ENCODE assay signal across 20 cellular contexts in the genomic region with DNA sequence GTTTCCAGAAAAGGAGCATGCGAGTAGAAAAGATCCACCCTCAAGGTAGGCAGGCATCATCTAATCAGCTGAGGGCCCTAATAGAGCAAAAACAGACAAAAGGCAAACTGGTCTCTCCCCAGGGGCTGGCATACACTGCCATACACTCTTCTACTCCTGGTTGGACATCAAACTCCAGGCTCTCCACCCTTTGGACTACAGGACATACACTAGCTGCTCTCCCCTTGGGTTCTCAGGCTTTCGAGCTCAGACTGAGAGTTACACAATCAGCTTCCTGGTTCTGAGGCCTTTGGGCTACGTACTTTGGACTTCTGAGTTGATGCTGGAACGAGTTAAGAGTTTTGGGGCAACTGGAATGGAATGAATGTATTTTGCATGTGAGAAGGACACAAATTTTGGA. TPM values are rescaled to one million over a fixed set of nuclear protein-coding genes. Genes with fewer than 3 reads are reported as not detected.
DNase-seq lines count a peak whose midpoint lies in the region; ATAC-seq, FAIRE-seq and TF ChIP-seq lines count a peak whose summit lies in the region.
"Had no signal": no experiment of that assay in that cellular context is flagged by ENCODE, and none has a peak within 500 bp of the region (broad histone marks: within the 10 kb centered on the region; RNA-seq: fewer than 3 reads in every experiment).

No MANE protein-coding gene starts in this region.

- TF ChIP-seq CTCF in Caco-2 (IDR thresholded peaks at IDR 0.05; ENCODE audit: insufficient read depth in 1 of 2, low read depth in 1 of 2, low read length in 1 of 2, severe bottlenecking in 1 of 2, unreplicated experiment in 1 of 2) (no peak), HepG2 (CRISPR knock-in tag; IDR thresholded peaks at IDR 0.05) (0 out of 2 replicates have a peak, but pooled peaks have one; percentile 11), dorsolateral prefrontal cortex (IDR thresholded peaks at IDR 0.05 in 54 of 56, conservative IDR thresholded peaks at IDR 0.05 in 2 of 56; ENCODE audit: low read depth in 1 of 56, partially characterized antibody in 56 of 56) (no peak)

- intact Hi-C loops in Caco-2 (cut with micrococcal nuclease; ENCODE audit: unreplicated experiment): no loop called here
- intact Hi-C loops in HepG2 (cut with micrococcal nuclease; ENCODE audit: unreplicated experiment): no loop called here
- intact Hi-C loops in dorsolateral prefrontal cortex (cut with DNase I): no loop called here

- H3K36me3 ChIP-seq in Caco-2 (ENCODE audit: control insufficient read depth, insufficient read depth, low read length) (no peaks in the 10 kb centered on the region), HepG2 (replicated peaks in 1 of 2; ENCODE audit: control insufficient read depth in 1 of 2, insufficient read depth in 2 of 2, low read length in 2 of 2) (no peaks in the 10 kb centered on the region)

- DNase-seq in Caco-2: peak; percentile 26 to 48
- DNase-seq in HepG2 (ENCODE audit: low spot score): peak; percentile 76
- no peak for DNase-seq in naive B cell
- no peak for DNase-seq in dermis blood vessel endothelial cell
- no peak for DNase-seq in NCI-H510A (lab: John Stamatoyannopoulos, UW)
- no peak for DNase-seq in dorsolateral prefrontal cortex
- no peak for DNase-seq in kidney tubule cell (ENCODE audit: low spot score)
- DNase-seq: ACHN; C1 segment of cervical spinal cord; CD4-positive, alpha-beta memory T cell; DMS153; DMS79 treated with DMSO at 0.1 percent for 48 hours; EL; GDM1; IMR-90; KG1 had no signal

- H3K27ac ChIP-seq in HepG2 (ENCODE audit: extremely low read length, insufficient read depth, low read length): peak overlapping the region; percentile 27
- no peak overlapping the region for H3K27ac ChIP-seq in dorsolateral prefrontal cortex

- BruUV-seq in Caco-2 (replicated peaks; lab: Mats Ljungman, UMichigan) (no TSS peak), HepG2 (replicated peaks; lab: Mats Ljungman, UMichigan) (no TSS peak)

- H3K27ac Mint-ChIP-seq in Caco-2 (ENCODE audit: unreplicated experiment) (peak overlapping the region; percentile 43), naive B cell (peak overlapping the region in 4 of 6 donors; percentile 53 to 65 (median 61))
- H3K27ac Mint-ChIP-seq: CD4-positive, alpha-beta memory T cell had no signal

- peaks cover 44% of the 10 kb centered on the region for H3K4me1 ChIP-seq in Caco-2
- peaks cover 42% of the 10 kb centered on the region for H3K4me1 ChIP-seq in HepG2 (ENCODE audit: insufficient read depth, low read length)

- ATAC-seq in HepG2: peak; percentile 92
- ATAC-seq in naive B cell (ENCODE audit: low read depth in 2 of 2): no peak
- ATAC-seq: HCT116 had no signal

- H3K4me1 Mint-ChIP-seq in Caco-2 (ENCODE audit: low read depth, unreplicated experiment) (peaks cover 12% of the 10 kb centered on the region), naive B cell (peaks cover 23 to 37% (median 26%) of the 10 kb centered on the region in 3 donors)

- CTCF ChIA-PET in Caco-2 (lab: Charles Lee) (interaction anchor here (0.8 kb wide), 1 partner anchor 387 kb away, joined by 3 read pairs; no protein-coding TSS in a partner anchor), HepG2 (lab: Yijun Ruan, JAX; ENCODE audit: low intra/inter-chr PET ratio, low total read pairs) (no interaction called here)

- no peak overlapping the region for H2AFZ ChIP-seq in HepG2 (ENCODE audit: low read length)

- TF ChIP-seq EP300 in HepG2 (IDR thresholded peaks at IDR 0.05; ENCODE audit: low read depth in 2 of 2, low read length in 2 of 2) (peak in 1 of 2 experiments; percentile 52; a peak in 1 of 4 replicates), HepG2 (CRISPR knock-in tag; IDR thresholded peaks at IDR 0.05; ENCODE audit: borderline replicate concordance) (no peak)

- no peaks in the 10 kb centered on the region for H3K79me2 ChIP-seq in HepG2 (ENCODE audit: insufficient read depth, low read length)

- H3K27me3 ChIP-seq in Caco-2 (replicated peaks; ENCODE audit: control insufficient read depth, insufficient read depth, low read length) (no peaks in the 10 kb centered on the region; the same call in 1 of the 2 replicates), HepG2 (ENCODE audit: control insufficient read depth in 1 of 2, insufficient read depth in 2 of 2, low read length in 2 of 2) (no peaks in the 10 kb centered on the region), dorsolateral prefrontal cortex (no peaks in the 10 kb centered on the region)

- H3K36me3 Mint-ChIP-seq in Caco-2 (ENCODE audit: insufficient read depth, unreplicated experiment): peaks cover 5% of the 10 kb centered on the region
- peaks cover 4 to 27% of the 10 kb centered on the region in 2 donors for H3K36me3 Mint-ChIP-seq in naive B cell
- H3K36me3 Mint-ChIP-seq: CD4-positive, alpha-beta memory T cell had no signal

- in situ Hi-C loops in HepG2 (cut with HindIII; ENCODE audit: extremely low pct_ligation_motif_present, low pct_unique_long_range_greater_than_20kb): no loop called here

- no peak overlapping the region for H3K9ac ChIP-seq in HepG2 (ENCODE audit: insufficient read depth, low read depth, low read length)

- H4K20me1 ChIP-seq in HepG2 (ENCODE audit: insufficient read depth, low read length): no peaks in the 10 kb centered on the region

- H3K9me3 Mint-ChIP-seq in Caco-2 (ENCODE audit: unreplicated experiment) (no peaks in the 10 kb centered on the region), naive B cell (no peaks in the 10 kb centered on the region)

- TF ChIP-seq RAD21 in HepG2 (CRISPR knock-in tag; IDR thresholded peaks at IDR 0.05): no peak

- H3K4me3 Mint-ChIP-seq in Caco-2 (ENCODE audit: unreplicated experiment) (no peak overlapping the region), naive B cell (no peak overlapping the region)
- H3K4me3 Mint-ChIP-seq: CD4-positive, alpha-beta memory T cell had no signal

- H3K4me2 ChIP-seq in HepG2 (ENCODE audit: low read depth, low read length): peak overlapping the region; percentile 18; the same call in 1 of the 2 replicates

- H3K27me3 Mint-ChIP-seq in Caco-2 (ENCODE audit: insufficient read depth, unreplicated experiment) (no peaks in the 10 kb centered on the region), naive B cell (no peaks in the 10 kb centered on the region)
- H3K27me3 Mint-ChIP-seq: CD4-positive, alpha-beta memory T cell had no signal

- 17% methylated on average over 4 of the region's 4 CpGs for WGBS in HepG2 (ENCODE audit: low lambda C conversion rate)

- POLR2A ChIA-PET in Caco-2 (lab: Charles Lee) (no interaction called here), HepG2 (lab: Yijun Ruan, JAX) (no interaction called here)

- no peak for TF ChIP-seq POLR2A in HepG2 (IDR thresholded peaks at IDR 0.05; ENCODE audit: insufficient read depth in 1 of 2, low read depth in 2 of 2, low read length in 2 of 2)

- peak; percentile 76 for FAIRE-seq in HepG2 (lab: Jason Lieb, UNC)
- FAIRE-seq: D721Med, GM12892, GM19239 had no signal

- H3K9me3 ChIP-seq in Caco-2: no peaks in the 10 kb centered on the region
- H3K9me3 ChIP-seq in HepG2 (ENCODE audit: low read length): no peaks in the 10 kb centered on the region

- H3K4me3 ChIP-seq in Caco-2 (ENCODE audit: low read depth, low read length): no peak overlapping the region
- H3K4me3 ChIP-seq in HepG2 (replicated peaks in 1 of 3; ENCODE audit: insufficient read depth in 1 of 3, low read depth in 2 of 3, low read length in 3 of 3): no peak overlapping the region
- no peak overlapping the region for H3K4me3 ChIP-seq in dorsolateral prefrontal cortex

TF ChIP-seq in HepG2, 621 proteins besides CTCF, POLR2A, EP300 and RAD21 (continues in another document):
- TF ChIP-seq, protein P1, sequence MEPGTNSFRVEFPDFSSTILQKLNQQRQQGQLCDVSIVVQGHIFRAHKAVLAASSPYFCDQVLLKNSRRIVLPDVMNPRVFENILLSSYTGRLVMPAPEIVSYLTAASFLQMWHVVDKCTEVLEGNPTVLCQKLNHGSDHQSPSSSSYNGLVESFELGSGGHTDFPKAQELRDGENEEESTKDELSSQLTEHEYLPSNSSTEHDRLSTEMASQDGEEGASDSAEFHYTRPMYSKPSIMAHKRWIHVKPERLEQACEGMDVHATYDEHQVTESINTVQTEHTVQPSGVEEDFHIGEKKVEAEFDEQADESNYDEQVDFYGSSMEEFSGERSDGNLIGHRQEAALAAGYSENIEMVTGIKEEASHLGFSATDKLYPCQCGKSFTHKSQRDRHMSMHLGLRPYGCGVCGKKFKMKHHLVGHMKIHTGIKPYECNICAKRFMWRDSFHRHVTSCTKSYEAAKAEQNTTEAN (CRISPR knock-in tag; conservative IDR thresholded peaks at IDR 0.05): no peak
- TF ChIP-seq JUNB (CRISPR knock-in tag; IDR thresholded peaks at IDR 0.05; ENCODE audit: borderline replicate concordance) (no peak), DMAP1 (CRISPR knock-in tag; IDR thresholded peaks at IDR 0.05) (peak; percentile 36; the same call in 1 of the 2 replicates)

RNA-seq across cellular contexts. Expression of a gene that starts 50.9 kb away (rescaled TPM):
- total RNA-seq in Caco-2 (2022) (176 and 184 TPM in 2 replicates), HepG2 (2016; rRNA removed; fragmentation: Illumina TruSeq; extraction: Trizol) (86.8 and 120 TPM in 2 replicates), dermis blood vessel endothelial cell (101 and 119 TPM in 2 replicates), dorsolateral prefrontal cortex (100 to 1,000 TPM in 1 of 120 experiments, 10 to 100 TPM in 119; 52.7 to 101 (median 73.9) TPM)
- total RNA-seq in HepG2 (2016; cell fraction: cytosol; rRNA removed; fragmentation: Illumina TruSeq; extraction: Trizol; ENCODE audit: low read depth): 31.8 and 36.9 TPM in 2 replicates
- 86.8 and 122 TPM in 2 replicates for total RNA-seq in HepG2 (2016; cell fraction: insoluble cytoplasmic fraction; rRNA removed; fragmentation: Illumina TruSeq; extraction: Trizol)
- 49.6 and 60.6 TPM in 2 replicates for total RNA-seq in HepG2 (2016; cell fraction: membrane; rRNA removed; fragmentation: Illumina TruSeq; extraction: Trizol)
- 124 and 152 TPM in 2 replicates for total RNA-seq in HepG2 (2016; cell fraction: nucleus; rRNA removed; fragmentation: Illumina TruSeq; extraction: Trizol)
- polyA plus RNA-seq in HepG2 (2011; rRNA removed) (38.4 and 43.8 TPM in 2 replicates), naive B cell (ENCODE audit: low read depth in 6 of 6) (10 to 100 TPM; 36.7 to 68.0 (median 45.8) TPM)
- 44.8 and 98.9 TPM in 2 replicates for polyA plus RNA-seq in HepG2 (2011; cell fraction: cytosol; rRNA removed)
- polyA plus RNA-seq in HepG2 (2011; cell fraction: nucleus; rRNA removed): 34.3 and 45.7 TPM in 2 replicates
- polyA plus RNA-seq in HepG2 (2012): 81.7 and 88.4 TPM in 2 replicates
- polyA plus RNA-seq in HepG2 (2016; cell fraction: cytosol; fragmentation: Illumina TruSeq; extraction: Trizol; ENCODE audit: low read depth): 8.5 and 10.4 TPM in 2 replicates
- 64.6 and 77.0 TPM in 2 replicates for polyA plus RNA-seq in HepG2 (2016; cell fraction: insoluble cytoplasmic fraction; fragmentation: Illumina TruSeq; extraction: Trizol; ENCODE audit: low read depth)
- polyA plus RNA-seq in HepG2 (2016; cell fraction: membrane; fragmentation: Illumina TruSeq; extraction: Trizol; ENCODE audit: low read depth): 21.8 and 23.0 TPM in 2 replicates
- 107 and 112 TPM in 2 replicates for polyA plus RNA-seq in HepG2 (2016; cell fraction: nucleus; fragmentation: Illumina TruSeq; extraction: Trizol; ENCODE audit: insufficient read depth, low read depth)
- polyA minus RNA-seq in HepG2 (2011; rRNA and poly(A)+ RNA removed; ENCODE audit: low replicate concordance): 36.3 and 40.6 TPM in 2 replicates
- 55.8 and 62.3 TPM in 2 replicates for polyA minus RNA-seq in HepG2 (2011; cell fraction: cytosol; rRNA and poly(A)+ RNA removed)
- polyA minus RNA-seq in HepG2 (2011; cell fraction: nucleus; rRNA and poly(A)+ RNA removed): 121 and 136 TPM in 2 replicates

Comparison
In these comparisons a context has a peak if more than half of its experiments do, and no peak if none do; other contexts are left out.
1. DNase-seq: peak in Caco-2 (2 of 2) and HepG2 (single experiment); none in naive B cell (single experiment), dermis blood vessel endothelial cell (single experiment), NCI-H510A (single experiment), dorsolateral prefrontal cortex (0 of 10) and kidney tubule cell (single experiment).